In the genomic region with DNA sequence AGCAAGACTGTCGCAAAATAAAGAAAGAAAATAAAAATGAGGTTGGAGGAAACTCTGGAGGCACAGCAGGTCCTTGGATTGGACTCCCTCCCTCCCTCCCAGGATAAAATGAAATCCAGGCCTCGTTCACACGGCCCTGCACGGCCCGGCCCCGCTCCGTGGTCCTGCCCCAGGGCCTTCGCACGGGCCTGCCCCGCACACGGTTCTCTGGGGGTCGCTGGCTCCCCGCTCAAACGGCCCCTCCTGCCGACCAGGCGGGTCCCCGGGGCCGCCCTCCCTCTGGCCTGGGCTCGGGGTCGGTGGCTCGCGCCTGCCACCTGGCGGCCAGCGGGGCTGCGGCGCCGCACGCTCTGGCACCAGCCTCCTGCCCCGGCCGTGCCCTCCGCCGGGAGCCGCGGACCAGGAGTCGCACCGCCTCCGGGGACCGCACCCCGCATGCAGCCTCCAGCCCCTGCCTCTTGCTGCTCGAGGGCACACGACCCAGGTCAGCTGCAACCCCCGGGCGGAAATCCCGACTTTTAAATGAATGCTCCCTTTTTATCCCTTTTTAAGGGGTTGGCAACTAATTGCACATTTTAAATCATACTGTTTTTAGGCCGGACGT, we compare ENCODE assay signal across 8 cellular contexts. TPM values are rescaled to one million over a fixed set of nuclear protein-coding genes. Genes with fewer than 3 reads are reported as not detected.
A peak's percentile ranks its signal among the peaks of the same experiment; 100 is the strongest.
DNase-seq lines count a peak whose midpoint lies in the region; ATAC-seq and TF ChIP-seq lines count a peak whose summit lies in the region.

No MANE protein-coding gene starts in this region.

- H3F3A ChIP-seq in SK-N-SH (replicated peaks; ENCODE audit: insufficient read depth) = peaks cover 10% of the 10 kb centered on the region

- no peak for TF ChIP-seq EP300 in SK-N-SH (IDR thresholded peaks at IDR 0.05; ENCODE audit: borderline replicate concordance in 1 of 2, low read depth in 1 of 2, low read length in 1 of 2)

- H3K27me3 ChIP-seq in SK-N-SH (ENCODE audit: insufficient read depth) (no peaks in the 10 kb centered on the region), uterus (no peaks in the 10 kb centered on the region)

- H3K27ac ChIP-seq in SK-N-SH (ENCODE audit: low read depth in 2 of 2, low read length in 1 of 2) (peak overlapping the region; percentile 66; a peak in 3 of 4 replicates), uterus (peak overlapping the region; percentile 56 to 81)

- H3K36me3 ChIP-seq in SK-N-SH (replicated peaks in 1 of 2; ENCODE audit: control insufficient read depth in 1 of 2, insufficient read depth in 2 of 2, low read length in 1 of 2) (peaks cover 3 to 10% of the 10 kb centered on the region in 2 experiments), uterus (no peaks in the 10 kb centered on the region)

- TF ChIP-seq CTCF in SK-N-SH (IDR thresholded peaks at IDR 0.05) = peak; percentile 79
- TF ChIP-seq CTCF in uterus (IDR thresholded peaks at IDR 0.05) = peak; percentile 72 to 100 (median 99)

- H3K4me3 ChIP-seq in SK-N-SH (ENCODE audit: low read depth in 2 of 2, low read length in 1 of 2) (peak overlapping the region; percentile 37 to 56; a peak in 3 of 4 replicates), uterus (peak overlapping the region in 1 of 2 donors; percentile 28)

- DNase-seq in ACHN (peak; percentile 65), HUDEP-2 (lab: John Stamatoyannopoulos, UW; ENCODE audit: unreplicated experiment in 76 of 76) (peak in 57 of 76 experiments; percentile 11 to 86 (median 65)), SK-N-SH (peak; percentile 98), left cardiac atrium (peak; percentile 75), retina (peak; percentile 89), uterus (peak; percentile 46 to 78)
- peak; percentile 45 for DNase-seq in activated naive CD8-positive, alpha-beta T cell treated with anti-CD3 and anti-CD28 coated beads, Interleukin-2, amount 50 U/mL, for 16 hours (ENCODE audit: low read depth, low spot score)

- H4K20me1 ChIP-seq in SK-N-SH (ENCODE audit: insufficient read depth) = no peaks in the 10 kb centered on the region

- peak overlapping the region; percentile 82 for H2AFZ ChIP-seq in SK-N-SH (ENCODE audit: low read depth)

- in situ Hi-C loops in ACHN (cut with HindIII; ENCODE audit: low pct_ligation_motif_present, low pct_unique_long_range_greater_than_20kb, low sequenced_read_pairs) = no loop called here

- TF ChIP-seq POLR2A in uterus (IDR thresholded peaks at IDR 0.05) = peak in 1 of 2 donors; percentile 53

- H3K4me1 ChIP-seq in SK-N-SH (ENCODE audit: control insufficient read depth in 1 of 2, insufficient read depth in 2 of 2, low read depth in 1 of 2, low read length in 1 of 2) (peaks cover 0 to 14% of the 10 kb centered on the region in 2 experiments; a peak in 2 of 4 replicates), uterus (peaks cover 6 to 12% of the 10 kb centered on the region in 2 donors)

- TF ChIP-seq RAD21 in SK-N-SH (IDR thresholded peaks at IDR 0.05; ENCODE audit: low read length) = peak; percentile 89

- H3K9ac ChIP-seq in SK-N-SH = no peak overlapping the region

- intact Hi-C loops in left cardiac atrium (cut with DNase I) (loop anchor here (1.0 to 10.0 kb wide), 4 partner anchors 60 to 215 kb away; partner anchors contain the start of genes CFD (in 1 of the 2) and ELANE (in 1 of the 2)), uterus (cut with DNase I; ENCODE audit: low total_unique reads) (loop anchor here (2.0 to 10.0 kb wide), 2 partner anchors 60 to 118 kb away; no protein-coding TSS in a partner anchor)

- 10% methylated on average over 13 of the region's 46 CpGs for WGBS in SK-N-SH (ENCODE audit: low lambda C conversion rate)

- peaks cover 8% of the 10 kb centered on the region; the same call in 1 of the 2 replicates for H3K79me2 ChIP-seq in SK-N-SH (ENCODE audit: insufficient read depth)

- H3K9me2 ChIP-seq in SK-N-SH = no peaks in the 10 kb centered on the region

- CTCF ChIA-PET in SK-N-SH (lab: Yijun Ruan, JAX) = interaction anchor here (0.6 to 10.7 kb wide), 23 partner anchors 9 to 262 kb away, joined by 3 to 161 read pairs (median 5); partner anchors contain the start of genes KISS1R and RNU6-9

- peak overlapping the region; percentile 89; the same call in 1 of the 2 replicates for H3K4me2 ChIP-seq in SK-N-SH

- H3K9me3 ChIP-seq in SK-N-SH (no peaks in the 10 kb centered on the region), uterus (no peaks in the 10 kb centered on the region)

- POLR2A ChIA-PET in SK-N-SH (lab: Yijun Ruan, JAX) = interaction anchor here (1.7 kb wide), 1 partner anchor 58 kb away, joined by 5 read pairs; no protein-coding TSS in a partner anchor

- peak; percentile 59 for ATAC-seq in GM18498 (IDR thresholded peaks at IDR 0.05; ENCODE audit: unreplicated experiment)
- peak; percentile 82 to 85 for ATAC-seq in left cardiac atrium

TF ChIP-seq in SK-N-SH, 30 proteins besides CTCF, POLR2A, EP300 and RAD21 (continues in another document):
- no peak for TF ChIP-seq MAX (IDR thresholded peaks at IDR 0.05; ENCODE audit: low read depth)
- no peak for TF ChIP-seq TEAD4 (IDR thresholded peaks at IDR 0.05; ENCODE audit: borderline replicate concordance, insufficient read depth)
- TF ChIP-seq USF1 (IDR thresholded peaks at IDR 0.05; ENCODE audit: borderline replicate concordance, low read depth) = no peak
- TF ChIP-seq TCF12 (IDR thresholded peaks at IDR 0.05) = no peak
- no peak for TF ChIP-seq FOXJ3 (CRISPR knock-in tag; IDR thresholded peaks at IDR 0.05)
- TF ChIP-seq ELF1 (IDR thresholded peaks at IDR 0.05) = no peak
- no peak for TF ChIP-seq TAF1 (IDR thresholded peaks at IDR 0.05; ENCODE audit: borderline replicate concordance, low read depth, low read length)
- TF ChIP-seq REST (IDR thresholded peaks at IDR 0.05; ENCODE audit: low read depth, low read length) = no peak
- peak; percentile 45; the same call in 1 of the 2 replicates for TF ChIP-seq MXI1 (IDR thresholded peaks at IDR 0.05; ENCODE audit: low read depth, low read length)
- no peak; the same call in 1 of the 2 replicates for TF ChIP-seq RXRA (IDR thresholded peaks at IDR 0.05; ENCODE audit: borderline replicate concordance, low read depth)
- no peak for TF ChIP-seq EZH2phosphoT487 (IDR thresholded peaks at IDR 0.05; ENCODE audit: borderline replicate concordance, low read depth)

RNA-seq across cellular contexts. Expression of gene WDR18, which starts 1.5 kb away (rescaled TPM):
- 47.9 and 51.5 TPM in 2 replicates for polyA plus RNA-seq in SK-N-SH (2012; rRNA removed)
- 12.5 and 25.5 TPM in 2 replicates for polyA plus RNA-seq in SK-N-SH (2012; cell fraction: cytosol; rRNA removed)
- polyA plus RNA-seq in SK-N-SH (2012; cell fraction: nucleus; rRNA removed) = 169 and 222 TPM in 2 replicates
- total RNA-seq in left cardiac atrium (10 to 100 TPM; 16.2 to 17.2 TPM), uterus (10 to 100 TPM; 13.6 to 34.9 (median 17.3) TPM)

RNA-seq across cellular contexts. Expression of gene GRIN3B, which starts 17.6 kb away (rescaled TPM):
- 1.5 and 1.8 TPM in 2 replicates for polyA plus RNA-seq in SK-N-SH (2012; rRNA removed)
- polyA plus RNA-seq in SK-N-SH (2012; cell fraction: cytosol; rRNA removed) = 0.45 and 1.1 TPM in 2 replicates
- polyA plus RNA-seq in SK-N-SH (2012; cell fraction: nucleus; rRNA removed) = 4.6 and 5.1 TPM in 2 replicates
- total RNA-seq in left cardiac atrium (under 1 TPM in 1 of 2 donors, not detected in 1; 0.06 TPM), uterus (under 1 TPM in 1 of 4 donors, not detected in 3; 0.48 TPM)

RNA-seq across cellular contexts. Expression of gene TMEM259, which starts 38.3 kb away (rescaled TPM):
- polyA plus RNA-seq in SK-N-SH (2012; rRNA removed) = 138 and 145 TPM in 2 replicates
- 38.8 and 61.9 TPM in 2 replicates for polyA plus RNA-seq in SK-N-SH (2012; cell fraction: cytosol; rRNA removed)
- polyA plus RNA-seq in SK-N-SH (2012; cell fraction: nucleus; rRNA removed) = 879 TPM in 2 replicates
- total RNA-seq in left cardiac atrium (100 to 1,000 TPM; 110 to 144 TPM), uterus (100 to 1,000 TPM in 1 of 4 donors, 10 to 100 TPM in 3; 47.4 to 164 (median 56.9) TPM)

RNA-seq across cellular contexts. Expression of gene RNU6-2, which starts 38.7 kb away (rescaled TPM):
- polyA plus RNA-seq in SK-N-SH (2012; rRNA removed) = not detected in 2 replicates
- polyA plus RNA-seq in SK-N-SH (2012; cell fraction: cytosol; rRNA removed) = not detected in 2 replicates
- not detected in 2 replicates for polyA plus RNA-seq in SK-N-SH (2012; cell fraction: nucleus; rRNA removed)
- not detected for total RNA-seq in left cardiac atrium
- not detected for total RNA-seq in uterus

RNA-seq across cellular contexts. Expression of gene CNN2, which starts 43.7 kb away (rescaled TPM):
- 152 and 279 TPM in 2 replicates for polyA plus RNA-seq in SK-N-SH (2012; rRNA removed)
- polyA plus RNA-seq in SK-N-SH (2012; cell fraction: cytosol; rRNA removed) = 125 and 167 TPM in 2 replicates
- 199 and 204 TPM in 2 replicates for polyA plus RNA-seq in SK-N-SH (2012; cell fraction: nucleus; rRNA removed)
- total RNA-seq in left cardiac atrium (10 to 100 TPM; 74.4 to 83.8 TPM), uterus (100 to 1,000 TPM in 2 of 4 donors, 10 to 100 TPM in 2; 14.3 to 186 (median 88.5) TPM)

Comparison
In these comparisons a context has a peak if more than half of its experiments do, and no peak if none do; other contexts are left out.
1. DNase-seq: peak in every context shown above with its lines; median percentile 98 in SK-N-SH; 89 in retina; 75 in left cardiac atrium; 65 in ACHN; 65 in HUDEP-2; 62 in uterus; 45 in activated naive CD8-positive, alpha-beta T cell treated with anti-CD3 and anti-CD28 coated beads, Interleukin-2, amount 50 U/mL, for 16 hours.